ENCODE assay signal across 17 cellular contexts in the genomic region with DNA sequence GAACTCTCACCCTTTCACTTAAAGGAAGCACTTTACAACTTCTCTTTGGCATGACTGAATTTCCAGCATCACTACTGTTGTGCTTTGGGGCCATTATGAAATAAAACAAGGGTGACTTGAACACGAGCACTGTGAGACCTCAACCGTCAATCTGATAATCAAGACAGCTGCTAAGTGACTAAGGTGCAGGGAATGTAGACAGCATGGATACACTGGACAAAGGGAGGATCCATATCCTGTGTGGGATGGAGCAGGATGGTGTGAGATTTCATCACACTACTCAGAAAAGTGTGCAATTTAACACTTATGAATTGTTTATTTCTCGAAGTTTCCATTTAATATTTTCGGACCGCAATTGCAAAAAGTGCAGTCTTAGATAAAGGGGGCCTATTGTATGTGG. TPM values are rescaled to one million over a fixed set of nuclear protein-coding genes. Genes with fewer than 3 reads are reported as not detected.
DNase-seq lines count a peak whose midpoint lies in the region; ATAC-seq, FAIRE-seq and TF ChIP-seq lines count a peak whose summit lies in the region.
"Had no signal": no experiment of that assay in that cellular context is flagged by ENCODE, and none has a peak within 500 bp of the region (broad histone marks: within the 10 kb centered on the region; RNA-seq: fewer than 3 reads in every experiment).

No MANE protein-coding gene starts in this region.

- H3K4me1 ChIP-seq in keratinocyte (ENCODE audit: control insufficient read depth, extremely low read depth, insufficient read depth, low read length) (peaks cover 42% of the 10 kb centered on the region), small intestine (ENCODE audit: control insufficient read depth in 2 of 2, insufficient read depth in 1 of 2, low read depth in 1 of 2, low read length in 1 of 2) (no peaks in the 10 kb centered on the region)
- H3K4me1 ChIP-seq: ascending aorta, spleen, stomach had no signal

- H3K27ac ChIP-seq in keratinocyte (ENCODE audit: control insufficient read depth, insufficient read depth, low read length), result peak overlapping the region; percentile 41
- no peak overlapping the region for H3K27ac ChIP-seq in small intestine (ENCODE audit: low read depth in 1 of 2, low read length in 1 of 2)
- H3K27ac ChIP-seq: ascending aorta, spleen, stomach had no signal

- H4K20me1 ChIP-seq in keratinocyte (ENCODE audit: control insufficient read depth, extremely low read depth, insufficient read depth, low read length), result no peaks in the 10 kb centered on the region

- H3K79me2 ChIP-seq in keratinocyte (ENCODE audit: control insufficient read depth, insufficient read depth, low read length), result no peaks in the 10 kb centered on the region

- H2AFZ ChIP-seq in keratinocyte (ENCODE audit: control insufficient read depth, low read length), result no peak overlapping the region

- no peaks in the 10 kb centered on the region for H3K36me3 ChIP-seq in keratinocyte (ENCODE audit: control insufficient read depth in 2 of 2, extremely low read depth in 1 of 2, insufficient read depth in 2 of 2, low read length in 2 of 2)
- no peaks in the 10 kb centered on the region for H3K36me3 ChIP-seq in small intestine (ENCODE audit: control insufficient read depth in 2 of 2, insufficient read depth in 2 of 2, low read length in 2 of 2)
- H3K36me3 ChIP-seq: ascending aorta, HAP-1, spleen, stomach had no signal

- no peak overlapping the region for H3K4me3 ChIP-seq in astrocyte of the spinal cord (ENCODE audit: low read depth, low read length)
- no peak overlapping the region for H3K4me3 ChIP-seq in keratinocyte (ENCODE audit: control insufficient read depth in 2 of 3, extremely low read depth in 1 of 3, insufficient read depth in 2 of 3, low read depth in 1 of 3, low read length in 3 of 3)
- H3K4me3 ChIP-seq in small intestine (ENCODE audit: low read depth in 1 of 2, low read length in 2 of 2), result no peak overlapping the region
- H3K4me3 ChIP-seq: ascending aorta, HAP-1, spleen, stomach had no signal

- TF ChIP-seq CTCF in astrocyte of the spinal cord (IDR thresholded peaks at IDR 0.05; ENCODE audit: low read depth, low read length) (no peak), keratinocyte (optimal IDR thresholded peaks at IDR 0.05 in 1 of 3, IDR thresholded peaks at IDR 0.05 in 1 of 3, conservative IDR thresholded peaks at IDR 0.05 in 1 of 3; ENCODE audit: extremely low read depth in 1 of 3, insufficient read depth in 2 of 3, low read length in 3 of 3) (no peak)

- in situ Hi-C loops in Caki2 (cut with HindIII; ENCODE audit: low pct_unique_long_range_greater_than_20kb, low sequenced_read_pairs), result no loop called here
- in situ Hi-C loops in astrocyte of the spinal cord (cut with HindIII; ENCODE audit: low sequenced_read_pairs), result no loop called here

- H3K9me1 ChIP-seq in keratinocyte (ENCODE audit: control insufficient read depth, extremely low read depth, insufficient read depth, low read length), result no peaks in the 10 kb centered on the region

- DNase-seq in Caki2 (ENCODE audit: low read depth) (peak; percentile 33), LHCN-M2 (ENCODE audit: low read depth) (peak; percentile 98), astrocyte of the spinal cord (ENCODE audit: low read depth, low spot score) (peak; percentile 30), keratinocyte (ENCODE audit: low read depth, low spot score) (peak; percentile 68), cardiac septum (ENCODE audit: low spot score) (no peak), small intestine (no peak)
- no peak for DNase-seq in stimulated activated naive CD4-positive, alpha-beta T cell treated with Interleukin-2 at 50 U/mL for 16 hours (lab: John Stamatoyannopoulos, UW)
- DNase-seq: foreskin fibroblast, Kasumi-1, NCI-H526, Right ventricle myocardium superior, spleen, stomach had no signal

- H3K9me3 ChIP-seq in keratinocyte (ENCODE audit: control insufficient read depth, low read depth, low read length) (no peaks in the 10 kb centered on the region), small intestine (ENCODE audit: control insufficient read depth, low read depth) (no peaks in the 10 kb centered on the region)
- H3K9me3 ChIP-seq: ascending aorta, HAP-1, spleen, stomach had no signal

- intact Hi-C loops in cardiac septum (cut with DNase I), result no loop called here

- no peak for ATAC-seq in HG02852 (IDR thresholded peaks at IDR 0.05; ENCODE audit: unreplicated experiment)

- H3K9ac ChIP-seq in keratinocyte (ENCODE audit: control insufficient read depth, extremely low read depth, insufficient read depth, low read length), result no peak overlapping the region

- H3K4me2 ChIP-seq in keratinocyte (ENCODE audit: control insufficient read depth, extremely low read depth, insufficient read depth, low read depth, low read length), result peak overlapping the region; percentile 20

- H3K27me3 ChIP-seq in keratinocyte (ENCODE audit: control insufficient read depth, extremely low read depth, insufficient read depth, low read length) (no peaks in the 10 kb centered on the region), small intestine (ENCODE audit: control insufficient read depth in 2 of 2, insufficient read depth in 2 of 2, low read length in 2 of 2) (no peaks in the 10 kb centered on the region)
- H3K27me3 ChIP-seq: ascending aorta, stomach had no signal

- peak; percentile 98 for FAIRE-seq in keratinocyte (lab: Jason Lieb, UNC)
- FAIRE-seq in small intestine (lab: Jason Lieb, UNC), result no peak
- FAIRE-seq: D721Med had no signal

- dilution Hi-C loops in keratinocyte (cut with MboI; ENCODE audit: extremely low pct_ligation_motif_present, low sequenced_read_pairs), result no loop called here

- WGBS in small intestine, 3 donors, result 66 to 74% (median 73%) methylated on average over 5 of the region's 5 CpGs

RNA-seq across cellular contexts. Expression of a gene that starts 16.1 kb away (rescaled TPM):
- 0.46 and 2.0 TPM in 2 replicates for total RNA-seq in Caki2 (2014; rRNA removed; shearing (Covaris generic); ENCODE audit: low replicate concordance)
- total RNA-seq in LHCN-M2 (2014; rRNA removed) (5.2 and 5.5 TPM in 2 replicates), cardiac septum (0.46 TPM)
- polyA plus RNA-seq in LHCN-M2 (2012), result 1.2 TPM
- polyA plus RNA-seq in keratinocyte (7.9 to 19.0 TPM (median 11.7 TPM) in 3 replicates), small intestine (under 1 TPM; 0.22 to 0.94 (median 0.27) TPM)
- polyA plus RNA-seq in keratinocyte (2011; ENCODE audit: low read depth), result 14.1 TPM
- polyA plus RNA-seq in keratinocyte (2011; cell fraction: cytosol; rRNA removed), result 1.6 and 3.2 TPM in 2 replicates
- 24.3 and 28.3 TPM in 2 replicates for polyA plus RNA-seq in keratinocyte (2011; cell fraction: nucleus; rRNA removed)
- polyA plus RNA-seq in keratinocyte (2012; ENCODE audit: low replicate concordance), result 4.7 and 17.6 TPM in 2 replicates
- 12.8 to 79.7 TPM (median 65.4 TPM) in 3 replicates for polyA minus RNA-seq in keratinocyte
- 6.5 TPM for polyA minus RNA-seq in keratinocyte (2011; cell fraction: cytosol; rRNA and poly(A)+ RNA removed)
- 57.4 and 120 TPM in 2 replicates for polyA minus RNA-seq in keratinocyte (2011; cell fraction: nucleus; rRNA and poly(A)+ RNA removed)

RNA-seq across cellular contexts. Expression of a gene that starts 55.2 kb away (rescaled TPM):
- 11.2 and 25.5 TPM in 2 replicates for total RNA-seq in Caki2 (2014; rRNA removed; shearing (Covaris generic); ENCODE audit: low replicate concordance)
- total RNA-seq in LHCN-M2 (2014; rRNA removed), result 27.8 and 28.5 TPM in 2 replicates
- polyA plus RNA-seq in LHCN-M2 (2012), result 10.5 TPM
- polyA plus RNA-seq in keratinocyte, result 23.4 to 32.3 TPM (median 29.5 TPM) in 3 replicates
- polyA plus RNA-seq in keratinocyte (2011; ENCODE audit: low read depth), result 30.9 TPM
- polyA plus RNA-seq in keratinocyte (2011; cell fraction: cytosol; rRNA removed), result 21.1 and 35.6 TPM in 2 replicates
- polyA plus RNA-seq in keratinocyte (2011; cell fraction: nucleus; rRNA removed), result 43.8 and 46.1 TPM in 2 replicates
- polyA plus RNA-seq in keratinocyte (2012; ENCODE audit: low replicate concordance), result 21.1 and 21.4 TPM in 2 replicates
- polyA minus RNA-seq in keratinocyte, result 15.6 to 47.1 TPM (median 37.6 TPM) in 3 replicates
- 12.9 TPM for polyA minus RNA-seq in keratinocyte (2011; cell fraction: cytosol; rRNA and poly(A)+ RNA removed)
- 18.8 and 41.8 TPM in 2 replicates for polyA minus RNA-seq in keratinocyte (2011; cell fraction: nucleus; rRNA and poly(A)+ RNA removed)
- 11.5 TPM for total RNA-seq in cardiac septum
- 10 to 100 TPM in 1 of 3 donors, 1 to 10 TPM in 2; 7.3 to 22.0 (median 8.5) TPM for polyA plus RNA-seq in small intestine

Comparison
In these comparisons a context has a peak if more than half of its experiments do, and no peak if none do; other contexts are left out.
1. DNase-seq: peak in Caki2 (single experiment), LHCN-M2 (single experiment), astrocyte of the spinal cord (single experiment) and keratinocyte (single experiment); none in cardiac septum (single experiment), stimulated activated naive CD4-positive, alpha-beta T cell treated with Interleukin-2 at 50 U/mL for 16 hours (single experiment) and small intestine (single experiment).